In genomic region chr12:110431957-110432587, GRCh38 we compare ENCODE assay signal across 8 cellular contexts. TPM values are rescaled to one million over a fixed set of nuclear protein-coding genes. Genes with fewer than 3 reads are reported as not detected.
DNase-seq lines count a peak whose midpoint lies in the region; ATAC-seq and TF ChIP-seq lines count a peak whose summit lies in the region.

No MANE protein-coding gene starts in this region.

- no peak for DNase-seq in CD4-positive, alpha-beta memory T cell
- DNase-seq in MCF 10A (ENCODE audit: unreplicated experiment) (no peak), neural progenitor cell (ENCODE audit: low spot score) (no peak), NCI-H2081 (lab: John Stamatoyannopoulos, UW) (no peak), iPS-NIHi11 (ENCODE audit: low spot score) (no peak), dermis blood vessel endothelial cell (no peak)
- no peak for DNase-seq in central memory CD4-positive, alpha-beta T cell

- POLR2A ChIA-PET in CD4-positive, alpha-beta memory T cell (lab: Charles Lee; ENCODE audit: partially characterized antibody): interaction anchor here (0.7 to 2.2 kb wide), 15 partner anchors 8 to 352 kb away, joined by 3 to 26 read pairs (median 4); partner anchors contain the start of genes ANAPC7, ARPC3, ATP2A2 and FAM216A
- POLR2A ChIA-PET in MCF 10A (lab: Yijun Ruan, JAX): interaction anchor here (0.6 to 1.8 kb wide), 15 partner anchors 8 to 544 kb away, joined by 3 to 15 read pairs (median 5); partner anchors contain the start of genes ARPC3, FAM216A, GPN3 and TCTN1

- H2AFZ ChIP-seq in neural progenitor cell (replicated peaks): peak overlapping the region; percentile 91

- H3K27me3 ChIP-seq in CD4-positive, alpha-beta memory T cell (ENCODE audit: insufficient read depth, low read length): no peaks in the 10 kb centered on the region
- no peaks in the 10 kb centered on the region for H3K27me3 ChIP-seq in neural progenitor cell

- H3F3A ChIP-seq in neural progenitor cell (ENCODE audit: low read depth): peaks cover 18% of the 10 kb centered on the region

- TF ChIP-seq CTCF in MCF 10A (IDR thresholded peaks at IDR 0.05; ENCODE audit: unreplicated experiment) (no peak), neural progenitor cell (IDR thresholded peaks at IDR 0.05) (no peak)

- H3K36me3 Mint-ChIP-seq in CD4-positive, alpha-beta memory T cell: peaks cover 14 to 28% of the 10 kb centered on the region in 2 donors
- H3K36me3 Mint-ChIP-seq in MCF 10A (ENCODE audit: insufficient read depth, unreplicated experiment) (peaks cover 40% of the 10 kb centered on the region), neural progenitor cell (peaks cover 19% of the 10 kb centered on the region)

- peak overlapping the region in 4 of 7 donors; percentile 18 to 99 (median 55) for H3K27ac Mint-ChIP-seq in CD4-positive, alpha-beta memory T cell
- H3K27ac Mint-ChIP-seq in MCF 10A (ENCODE audit: low read depth, unreplicated experiment): peak overlapping the region; percentile 93
- H3K27ac Mint-ChIP-seq in neural progenitor cell: no peak overlapping the region

- intact Hi-C loops in CD4-positive, alpha-beta memory T cell (cut with micrococcal nuclease): loop anchor here (1.0 to 2.0 kb wide), 6 partner anchors 18 to 332 kb away; partner anchors contain the start of genes ANAPC7, ARPC3, ATP2A2 and IFT81
- intact Hi-C loops in MCF 10A (cut with micrococcal nuclease): loop anchor here (1.0 to 2.0 kb wide), 3 partner anchors 29 to 332 kb away; partner anchors contain the start of gene ANAPC7

- H3K27ac ChIP-seq in CD4-positive, alpha-beta memory T cell (ENCODE audit: low read depth, low read length): no peak overlapping the region
- no peak overlapping the region for H3K27ac ChIP-seq in neural progenitor cell

- H3K4me3 Mint-ChIP-seq in CD4-positive, alpha-beta memory T cell: no peak overlapping the region
- H3K4me3 Mint-ChIP-seq in MCF 10A (ENCODE audit: unreplicated experiment) (peak overlapping the region; percentile 97), neural progenitor cell (no peak overlapping the region)

- peak; percentile 11 for ATAC-seq in HG03196 (IDR thresholded peaks at IDR 0.05; ENCODE audit: unreplicated experiment)

- H4K20me1 ChIP-seq in neural progenitor cell (ENCODE audit: low read depth): no peaks in the 10 kb centered on the region

- H3K79me2 ChIP-seq in neural progenitor cell (ENCODE audit: low read depth): no peaks in the 10 kb centered on the region

- H3K36me3 ChIP-seq in CD4-positive, alpha-beta memory T cell (ENCODE audit: insufficient read depth, low read length): peaks cover 10% of the 10 kb centered on the region
- peaks cover 6% of the 10 kb centered on the region for H3K36me3 ChIP-seq in neural progenitor cell

- H3K4me1 Mint-ChIP-seq in CD4-positive, alpha-beta memory T cell: peaks cover 2 to 12% (median 3%) of the 10 kb centered on the region in 4 donors
- H3K4me1 Mint-ChIP-seq in MCF 10A (ENCODE audit: insufficient read depth, unreplicated experiment) (peaks cover 5% of the 10 kb centered on the region), neural progenitor cell (peaks cover 2% of the 10 kb centered on the region)

- peak overlapping the region; percentile 57 for H3K4me2 ChIP-seq in neural progenitor cell

- CTCF ChIA-PET in CD4-positive, alpha-beta memory T cell (lab: Charles Lee; ENCODE audit: partially characterized antibody): interaction anchor here (0.6 to 2.7 kb wide), 74 partner anchors 8 to 949 kb away, joined by 3 to 67 read pairs (median 5); partner anchors contain the start of genes ANAPC7, ARPC3, ATP2A2 and FAM216A
- CTCF ChIA-PET in MCF 10A (lab: Yijun Ruan, JAX): interaction anchor here (0.6 to 2.1 kb wide), 47 partner anchors 9 to 937 kb away, joined by 3 to 51 read pairs (median 4); partner anchors contain the start of gene PHETA1

- H3K9me3 Mint-ChIP-seq in CD4-positive, alpha-beta memory T cell: no peaks in the 10 kb centered on the region
- H3K9me3 Mint-ChIP-seq in MCF 10A (ENCODE audit: unreplicated experiment) (no peaks in the 10 kb centered on the region), neural progenitor cell (no peaks in the 10 kb centered on the region)

- no peaks in the 10 kb centered on the region for H3K27me3 Mint-ChIP-seq in CD4-positive, alpha-beta memory T cell
- no peaks in the 10 kb centered on the region for H3K27me3 Mint-ChIP-seq in MCF 10A (ENCODE audit: insufficient read depth, unreplicated experiment)
- H3K27me3 Mint-ChIP-seq in neural progenitor cell (ENCODE audit: insufficient read depth, low read depth): peaks cover 9% of the 10 kb centered on the region

- H3K4me3 ChIP-seq in CD4-positive, alpha-beta memory T cell (ENCODE audit: low read length in 2 of 2): peak overlapping the region in 1 of 2 donors; percentile 43
- H3K4me3 ChIP-seq in neural progenitor cell: peak overlapping the region; percentile 52

- BruUV-seq in MCF 10A (replicated peaks; lab: Mats Ljungman, UMichigan): no TSS peak

- H3K4me1 ChIP-seq in CD4-positive, alpha-beta memory T cell (ENCODE audit: insufficient read depth, low read length): peaks cover 4% of the 10 kb centered on the region
- no peaks in the 10 kb centered on the region for H3K4me1 ChIP-seq in neural progenitor cell

- H3K9me3 ChIP-seq in CD4-positive, alpha-beta memory T cell (ENCODE audit: control insufficient read depth in 1 of 2, low read length in 2 of 2): no peaks in the 10 kb centered on the region
- no peaks in the 10 kb centered on the region for H3K9me3 ChIP-seq in neural progenitor cell (ENCODE audit: low read depth)

- no peak overlapping the region for H3K9ac ChIP-seq in neural progenitor cell

RNA-seq across cellular contexts. Expression of gene ARPC3, which starts 18.1 kb away (rescaled TPM):
- total RNA-seq in CD4-positive, alpha-beta memory T cell: 100 to 1,000 TPM; 191 to 203 TPM
- polyA plus RNA-seq in CD4-positive, alpha-beta memory T cell: 100 to 1,000 TPM; 681 to 809 TPM
- 230 and 245 TPM in 2 replicates for total RNA-seq in MCF 10A (2022)
- 356 and 363 TPM in 2 replicates for total RNA-seq in neural progenitor cell (ENCODE audit: low replicate concordance)
- total RNA-seq in dermis blood vessel endothelial cell: 297 and 356 TPM in 2 replicates

RNA-seq across cellular contexts. Expression of gene ANAPC7, which starts 28.6 kb away (rescaled TPM):
- 10 to 100 TPM; 69.9 to 70.1 TPM for total RNA-seq in CD4-positive, alpha-beta memory T cell
- 10 to 100 TPM; 28.8 to 30.8 TPM for polyA plus RNA-seq in CD4-positive, alpha-beta memory T cell
- 76.3 and 87.1 TPM in 2 replicates for total RNA-seq in MCF 10A (2022)
- 89.5 and 114 TPM in 2 replicates for total RNA-seq in neural progenitor cell (ENCODE audit: low replicate concordance)
- total RNA-seq in dermis blood vessel endothelial cell: 56.8 and 71.9 TPM in 2 replicates

RNA-seq across cellular contexts. Expression of gene GPN3, which starts 36.0 kb away (rescaled TPM):
- total RNA-seq in CD4-positive, alpha-beta memory T cell: 10 to 100 TPM; 12.5 to 16.6 TPM
- polyA plus RNA-seq in CD4-positive, alpha-beta memory T cell: 10 to 100 TPM; 29.1 to 43.4 TPM
- total RNA-seq in MCF 10A (2022): 16.1 and 18.1 TPM in 2 replicates
- total RNA-seq in neural progenitor cell (ENCODE audit: low replicate concordance): 41.1 and 62.3 TPM in 2 replicates
- 19.9 and 22.7 TPM in 2 replicates for total RNA-seq in dermis blood vessel endothelial cell

RNA-seq across cellular contexts. Expression of gene FAM216A, which starts 36.6 kb away (rescaled TPM):
- 10 to 100 TPM; 16.4 to 16.9 TPM for total RNA-seq in CD4-positive, alpha-beta memory T cell
- 1 to 10 TPM; 7.5 to 8.9 TPM for polyA plus RNA-seq in CD4-positive, alpha-beta memory T cell
- total RNA-seq in MCF 10A (2022) (19.9 and 25.8 TPM in 2 replicates), neural progenitor cell (ENCODE audit: low replicate concordance) (54.1 and 87.5 TPM in 2 replicates), dermis blood vessel endothelial cell (8.8 and 10.1 TPM in 2 replicates)
